Comparison of ENCODE assay signal across 36 cellular contexts in the genomic region with DNA sequence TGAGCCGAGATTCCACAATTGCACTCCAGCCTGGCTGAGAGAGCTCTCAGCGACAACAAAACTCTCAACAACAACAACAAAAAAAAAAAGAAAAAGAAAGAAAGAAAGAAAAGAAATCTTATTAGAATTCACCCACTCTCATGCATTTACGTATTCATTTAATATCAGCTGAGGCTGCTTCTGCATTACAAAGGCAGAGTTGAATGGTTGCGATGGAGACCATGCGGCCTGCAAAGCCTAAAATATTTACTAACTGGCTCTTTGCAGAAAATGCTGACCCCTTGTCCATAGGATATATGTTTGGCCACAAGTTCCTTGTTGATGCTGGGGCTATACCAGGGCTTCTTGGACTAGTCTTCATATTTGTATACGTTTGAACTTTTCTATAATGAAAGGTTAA.
"Had no signal": no experiment of that assay in that cellular context is flagged by ENCODE, and none has a peak within 500 bp of the region (broad histone marks: within the 10 kb centered on the region; RNA-seq: fewer than 3 reads in every experiment).

No MANE protein-coding gene starts in this region.

- H3K9me3 ChIP-seq: Peyer's patch had no signal

- H3K27me3 Mint-ChIP-seq: activated CD4-positive, alpha-beta memory T cell treated with anti-CD3 and anti-CD28 coated beads, Interleukin-2, amount 10 ng/mL, durations not matched to agents 7 days and 5 days; activated CD8-positive, alpha-beta memory T cell treated with anti-CD3 and anti-CD28 coated beads, Interleukin-2, amount 10 ng/mL, durations not matched to agents 7 days and 5 days; activated naive CD8-positive, alpha-beta T cell; activated naive CD8-positive, alpha-beta T cell treated with anti-CD3 and anti-CD28 coated beads, Interleukin-2, amount 50 U/mL, for 24 hours; brain; T-cell; T-helper 17 cell had no signal

- H3K4me3 ChIP-seq: Peyer's patch had no signal

- H3K36me3 Mint-ChIP-seq: activated naive CD4-positive, alpha-beta T cell treated with anti-CD3 and anti-CD28 coated beads, Interleukin-2, amount 10 ng/mL, durations not matched to agents 7 days and 5 days; activated naive CD8-positive, alpha-beta T cell had no signal

- H3K27me3 ChIP-seq: Peyer's patch had no signal

- H3K9me3 Mint-ChIP-seq: activated CD4-positive, alpha-beta memory T cell treated with anti-CD3 and anti-CD28 coated beads, Interleukin-2, amount 10 ng/mL, durations not matched to agents 7 days and 5 days; activated naive CD4-positive, alpha-beta T cell treated with anti-CD3 and anti-CD28 coated beads, Interleukin-2, amount 10 ng/mL, durations not matched to agents 7 days and 5 days; activated naive CD8-positive, alpha-beta T cell treated with anti-CD3 and anti-CD28 coated beads, Interleukin-2, amount 50 U/mL, for 24 hours; brain; T-cell had no signal

- H3K27ac Mint-ChIP-seq: activated CD4-positive, alpha-beta memory T cell treated with anti-CD3 and anti-CD28 coated beads, Interleukin-2, amount 10 ng/mL, durations not matched to agents 7 days and 5 days; activated CD8-positive, alpha-beta memory T cell treated with anti-CD3 and anti-CD28 coated beads, Interleukin-2, amount 10 ng/mL, durations not matched to agents 7 days and 5 days; activated naive CD4-positive, alpha-beta T cell treated with anti-CD3 and anti-CD28 coated beads, Interleukin-2, amount 10 ng/mL, durations not matched to agents 7 days and 5 days; activated naive CD8-positive, alpha-beta T cell; activated naive CD8-positive, alpha-beta T cell treated with anti-CD3 and anti-CD28 coated beads, Interleukin-2, amount 50 U/mL, for 24 hours; T-cell; T-helper 17 cell had no signal

- H3K36me3 ChIP-seq: Peyer's patch had no signal

- H3K27ac ChIP-seq: Peyer's patch, VCaP had no signal

- DNase-seq: activated CD4-positive, alpha-beta memory T cell treated with anti-CD3 and anti-CD28 coated beads, Interleukin-2, amount 10 ng/mL, durations not matched to agents 7 days and 5 days; activated CD4-positive, alpha-beta T cell treated with anti-CD3 and anti-CD28 coated beads for 1 hour; activated CD4-positive, alpha-beta T cell treated with anti-CD3 and anti-CD28 coated beads for 48 hours; activated CD4-positive, CD25-positive, alpha-beta regulatory T cell; activated CD8-positive, alpha-beta memory T cell treated with anti-CD3 and anti-CD28 coated beads for 24 hours; activated CD8-positive, alpha-beta memory T cell treated with anti-CD3 and anti-CD28 coated beads, Interleukin-2, amount 10 ng/mL, durations not matched to agents 7 days and 5 days; activated CD8-positive, alpha-beta memory T cell treated with anti-CD3 and anti-CD28 coated beads, Interleukin-2, amount 50 U/mL, for 48 hours; activated effector memory CD4-positive, alpha-beta T cell treated with Interleukin-2 at 50 U/mL for 16 hours; activated naive CD4-positive, alpha-beta T cell treated with anti-CD3 and anti-CD28 coated beads, Interleukin-2, amount 10 ng/mL, durations not matched to agents 7 days and 5 days; activated naive CD8-positive, alpha-beta T cell treated with anti-CD3 and anti-CD28 coated beads, Interleukin-2, amount 50 U/mL, for 24 hours; activated T-cell treated with anti-CD3 and anti-CD28 coated beads, Interleukin-2, amount 50 U/mL, for 48 hours; anterior cingulate cortex; caudate nucleus; cerebellar nuclear complex; Karpas-422; MM.1S; MV-4-11; NCI-H1092; NCI-H1436 treated with DMSO at 0.1 percent for 48 hours; NCI-H1694 treated with DMSO at 0.1 percent for 48 hours; NCI-H2029 treated with DMSO at 0.1 percent for 48 hours; NCI-H2107; NCI-H510A; NCI-H526; NCI-H748 treated with DMSO at 0.1 percent for 48 hours; NK-92 treated with Interleukin-12 subunit alpha and Interleukin-12 subunit beta, amount 100 ng/mL, for 24 hours; PC-3; Peyer's patch; RPMI8226; SIG-M5; T-cell; T-helper 17 cell; T-helper 9 cell had no signal

- H3K4me3 Mint-ChIP-seq: activated CD4-positive, alpha-beta memory T cell treated with anti-CD3 and anti-CD28 coated beads, Interleukin-2, amount 10 ng/mL, durations not matched to agents 7 days and 5 days; activated CD8-positive, alpha-beta memory T cell treated with anti-CD3 and anti-CD28 coated beads, Interleukin-2, amount 10 ng/mL, durations not matched to agents 7 days and 5 days; activated naive CD4-positive, alpha-beta T cell treated with anti-CD3 and anti-CD28 coated beads, Interleukin-2, amount 10 ng/mL, durations not matched to agents 7 days and 5 days; activated naive CD8-positive, alpha-beta T cell; activated naive CD8-positive, alpha-beta T cell treated with anti-CD3 and anti-CD28 coated beads, Interleukin-2, amount 50 U/mL, for 24 hours; brain; T-cell; T-helper 17 cell had no signal
